ENCODE assay signal across 1 cellular context in genomic region chr16:71467810-71468209, GRCh38.
TF ChIP-seq lines count a peak whose summit lies in the region.

No MANE protein-coding gene starts in this region.

TF ChIP-seq in HepG2, 621 proteins besides CTCF, POLR2A, EP300 and RAD21 (continued from another document and continues in another):
- peak; percentile 79 for TF ChIP-seq ZNF281 (CRISPR knock-in tag; IDR thresholded peaks at IDR 0.05; ENCODE audit: borderline replicate concordance)
- TF ChIP-seq PRMT3 (CRISPR knock-in tag; IDR thresholded peaks at IDR 0.05; ENCODE audit: borderline replicate concordance, low read depth), result no peak
- no peak for TF ChIP-seq HNRNPUL1 (IDR thresholded peaks at IDR 0.05; ENCODE audit: low read depth, low read length)
- TF ChIP-seq MEIS2 (CRISPR knock-in tag; IDR thresholded peaks at IDR 0.05), result peak; percentile 93
- peak; percentile 85; the same call in 1 of the 2 replicates for TF ChIP-seq ZNF180 (CRISPR knock-in tag; IDR thresholded peaks at IDR 0.05; ENCODE audit: borderline replicate concordance, low read depth)
- TF ChIP-seq ARNT (IDR thresholded peaks at IDR 0.05), result no peak
- peak; percentile 63; the same call in 1 of the 2 replicates for TF ChIP-seq SPEN (CRISPR knock-in tag; IDR thresholded peaks at IDR 0.05; ENCODE audit: low read depth)
- peak; percentile 69; the same call in 1 of the 2 replicates for TF ChIP-seq ZNF780A (CRISPR knock-in tag; IDR thresholded peaks at IDR 0.05)
- peak; percentile 88; the same call in 1 of the 2 replicates for TF ChIP-seq ZNF891 (CRISPR knock-in tag; IDR thresholded peaks at IDR 0.05)
- peak; percentile 90 for TF ChIP-seq ZNF264 (CRISPR knock-in tag; IDR thresholded peaks at IDR 0.05)
- peak; percentile 88 for TF ChIP-seq CERS6 (CRISPR knock-in tag; IDR thresholded peaks at IDR 0.05)
- TF ChIP-seq PRDM15 (CRISPR knock-in tag; IDR thresholded peaks at IDR 0.05), result peak; percentile 64; the same call in 1 of the 2 replicates
- no peak for TF ChIP-seq ZMYM2 (CRISPR knock-in tag; IDR thresholded peaks at IDR 0.05)
- no peak for TF ChIP-seq ARID3A (IDR thresholded peaks at IDR 0.05; ENCODE audit: low read depth, low read length)
- peak; percentile 70; the same call in 1 of the 2 replicates for TF ChIP-seq JUN (CRISPR knock-in tag; IDR thresholded peaks at IDR 0.05)
- TF ChIP-seq GATAD1 (CRISPR knock-in tag; IDR thresholded peaks at IDR 0.05), result peak; percentile 73; the same call in 1 of the 2 replicates
- TF ChIP-seq ATF7 (IDR thresholded peaks at IDR 0.05), result no peak
- no peak for TF ChIP-seq ATF7 (CRISPR knock-in tag; IDR thresholded peaks at IDR 0.05)
- TF ChIP-seq ZNF292 (CRISPR knock-in tag; IDR thresholded peaks at IDR 0.05; ENCODE audit: borderline replicate concordance, low read depth), result no peak
- TF ChIP-seq HDAC2 (CRISPR knock-in tag; IDR thresholded peaks at IDR 0.05), result peak; percentile 88
- peak; percentile 78 for TF ChIP-seq JUNB (CRISPR knock-in tag; IDR thresholded peaks at IDR 0.05; ENCODE audit: borderline replicate concordance)
- TF ChIP-seq ZNF468 (CRISPR knock-in tag; IDR thresholded peaks at IDR 0.05), result no peak
- TF ChIP-seq NR2F6 (IDR thresholded peaks at IDR 0.05), result no peak
- 0 out of 2 replicates have a peak, but pooled peaks have one; percentile 28 for TF ChIP-seq NR2F6 (CRISPR knock-in tag; IDR thresholded peaks at IDR 0.05)
- TF ChIP-seq U2AF2 (IDR thresholded peaks at IDR 0.05; ENCODE audit: low read depth, low read length), result no peak
- no peak for TF ChIP-seq ZBTB46 (CRISPR knock-in tag; IDR thresholded peaks at IDR 0.05; ENCODE audit: borderline replicate concordance)
- peak; percentile 68; the same call in 1 of the 2 replicates for TF ChIP-seq ZFAT (CRISPR knock-in tag; conservative IDR thresholded peaks at IDR 0.05)
- TF ChIP-seq MYNN (CRISPR knock-in tag; IDR thresholded peaks at IDR 0.05; ENCODE audit: low read depth), result no peak
- TF ChIP-seq ZNF337 (CRISPR knock-in tag; IDR thresholded peaks at IDR 0.05; ENCODE audit: borderline replicate concordance, low read depth), result no peak
- TF ChIP-seq NFAT5 (CRISPR knock-in tag; IDR thresholded peaks at IDR 0.05), result peak; percentile 97; the same call in 1 of the 2 replicates
- TF ChIP-seq ZNF773 (CRISPR knock-in tag; IDR thresholded peaks at IDR 0.05; ENCODE audit: borderline replicate concordance), result peak; percentile 96
- no peak for TF ChIP-seq ZNF496 (CRISPR knock-in tag; IDR thresholded peaks at IDR 0.05; ENCODE audit: insufficient replicate concordance)
- peak; percentile 84; the same call in 1 of the 2 replicates for TF ChIP-seq MXD4 (CRISPR knock-in tag; IDR thresholded peaks at IDR 0.05)
- TF ChIP-seq ZNF501 (CRISPR knock-in tag; IDR thresholded peaks at IDR 0.05), result peak; percentile 68; the same call in 1 of the 2 replicates
- TF ChIP-seq ZNF230 (CRISPR knock-in tag; IDR thresholded peaks at IDR 0.05), result peak; percentile 93
- peak; percentile 95 for TF ChIP-seq ZNF331 (CRISPR knock-in tag; IDR thresholded peaks at IDR 0.05)
- no peak for TF ChIP-seq SNRNP70 (IDR thresholded peaks at IDR 0.05; ENCODE audit: low read depth, low read length)
- no peak for TF ChIP-seq FUBP1 (CRISPR knock-in tag; IDR thresholded peaks at IDR 0.05; ENCODE audit: borderline replicate concordance)
- TF ChIP-seq KAT8 (CRISPR knock-in tag; IDR thresholded peaks at IDR 0.05), result peak; percentile 79
- peak; percentile 73 for TF ChIP-seq SIN3B (IDR thresholded peaks at IDR 0.05; ENCODE audit: low read length)
